ENCODE assay signal across 1 cellular context in genomic region chr17:44369414-44370023, GRCh38.
A peak's percentile ranks its signal among the peaks of the same experiment; 100 is the strongest.
TF ChIP-seq lines count a peak whose summit lies in the region.

No MANE protein-coding gene starts in this region.

TF ChIP-seq in HepG2, 621 proteins besides CTCF, POLR2A, EP300 and RAD21 (continued from another document and continues in another):
- TF ChIP-seq, protein P1, sequence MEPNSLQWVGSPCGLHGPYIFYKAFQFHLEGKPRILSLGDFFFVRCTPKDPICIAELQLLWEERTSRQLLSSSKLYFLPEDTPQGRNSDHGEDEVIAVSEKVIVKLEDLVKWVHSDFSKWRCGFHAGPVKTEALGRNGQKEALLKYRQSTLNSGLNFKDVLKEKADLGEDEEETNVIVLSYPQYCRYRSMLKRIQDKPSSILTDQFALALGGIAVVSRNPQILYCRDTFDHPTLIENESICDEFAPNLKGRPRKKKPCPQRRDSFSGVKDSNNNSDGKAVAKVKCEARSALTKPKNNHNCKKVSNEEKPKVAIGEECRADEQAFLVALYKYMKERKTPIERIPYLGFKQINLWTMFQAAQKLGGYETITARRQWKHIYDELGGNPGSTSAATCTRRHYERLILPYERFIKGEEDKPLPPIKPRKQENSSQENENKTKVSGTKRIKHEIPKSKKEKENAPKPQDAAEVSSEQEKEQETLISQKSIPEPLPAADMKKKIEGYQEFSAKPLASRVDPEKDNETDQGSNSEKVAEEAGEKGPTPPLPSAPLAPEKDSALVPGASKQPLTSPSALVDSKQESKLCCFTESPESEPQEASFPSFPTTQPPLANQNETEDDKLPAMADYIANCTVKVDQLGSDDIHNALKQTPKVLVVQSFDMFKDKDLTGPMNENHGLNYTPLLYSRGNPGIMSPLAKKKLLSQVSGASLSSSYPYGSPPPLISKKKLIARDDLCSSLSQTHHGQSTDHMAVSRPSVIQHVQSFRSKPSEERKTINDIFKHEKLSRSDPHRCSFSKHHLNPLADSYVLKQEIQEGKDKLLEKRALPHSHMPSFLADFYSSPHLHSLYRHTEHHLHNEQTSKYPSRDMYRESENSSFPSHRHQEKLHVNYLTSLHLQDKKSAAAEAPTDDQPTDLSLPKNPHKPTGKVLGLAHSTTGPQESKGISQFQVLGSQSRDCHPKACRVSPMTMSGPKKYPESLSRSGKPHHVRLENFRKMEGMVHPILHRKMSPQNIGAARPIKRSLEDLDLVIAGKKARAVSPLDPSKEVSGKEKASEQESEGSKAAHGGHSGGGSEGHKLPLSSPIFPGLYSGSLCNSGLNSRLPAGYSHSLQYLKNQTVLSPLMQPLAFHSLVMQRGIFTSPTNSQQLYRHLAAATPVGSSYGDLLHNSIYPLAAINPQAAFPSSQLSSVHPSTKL (CRISPR knock-in tag; IDR thresholded peaks at IDR 0.05), result peak; percentile 8; the same call in 1 of the 2 replicates
- TF ChIP-seq MIER3 (CRISPR knock-in tag; IDR thresholded peaks at IDR 0.05; ENCODE audit: borderline replicate concordance) (peak; percentile 66), ZNF816 (CRISPR knock-in tag; IDR thresholded peaks at IDR 0.05; ENCODE audit: borderline replicate concordance) (peak; percentile 59; the same call in 1 of the 2 replicates), ESRRA (CRISPR knock-in tag; IDR thresholded peaks at IDR 0.05; ENCODE audit: low read depth) (0 out of 2 replicates have a peak, but pooled peaks have one; percentile 17), KLF9 (CRISPR knock-in tag; IDR thresholded peaks at IDR 0.05; ENCODE audit: low read depth) (0 out of 2 replicates have a peak, but pooled peaks have one; percentile 55), ZBTB33 (CRISPR knock-in tag; IDR thresholded peaks at IDR 0.05) (peak; percentile 16; the same call in 1 of the 2 replicates), TARDBP (CRISPR knock-in tag; IDR thresholded peaks at IDR 0.05) (peak; percentile 40; the same call in 1 of the 2 replicates), ETV5 (CRISPR knock-in tag; IDR thresholded peaks at IDR 0.05; ENCODE audit: borderline replicate concordance) (0 out of 2 replicates have a peak, but pooled peaks have one; percentile 10), ZNF501 (CRISPR knock-in tag; IDR thresholded peaks at IDR 0.05) (peak; percentile 57; the same call in 1 of the 2 replicates), ZMYM4 (CRISPR knock-in tag; IDR thresholded peaks at IDR 0.05) (peak; percentile 100), SETDB1 (CRISPR knock-in tag; IDR thresholded peaks at IDR 0.05; ENCODE audit: borderline replicate concordance) (peak; percentile 80; the same call in 1 of the 2 replicates), ZNF350 (CRISPR knock-in tag; IDR thresholded peaks at IDR 0.05; ENCODE audit: borderline replicate concordance, low read depth) (peak; percentile 54), FOXK1 (CRISPR knock-in tag; IDR thresholded peaks at IDR 0.05; ENCODE audit: borderline replicate concordance, low read depth) (peak; percentile 70), THAP11 (CRISPR knock-in tag; IDR thresholded peaks at IDR 0.05) (peak; percentile 53; the same call in 1 of the 2 replicates), KAT8 (CRISPR knock-in tag; IDR thresholded peaks at IDR 0.05) (peak; percentile 41; the same call in 1 of the 2 replicates), ZNF883 (CRISPR knock-in tag; IDR thresholded peaks at IDR 0.05; ENCODE audit: not compliant biosample characterization) (peak; percentile 42), KLF16 (CRISPR knock-in tag; IDR thresholded peaks at IDR 0.05) (peak in 1 of 2 experiments; percentile 61; a peak in 1 of 4 replicates), SKI (IDR thresholded peaks at IDR 0.05; ENCODE audit: partially characterized antibody) (peak; percentile 78), ZNF580 (CRISPR knock-in tag; IDR thresholded peaks at IDR 0.05; ENCODE audit: borderline replicate concordance, low read depth) (peak; percentile 60; the same call in 1 of the 2 replicates), HDAC1 (CRISPR knock-in tag; IDR thresholded peaks at IDR 0.05) (peak; percentile 51), ZFY (CRISPR knock-in tag; IDR thresholded peaks at IDR 0.05) (0 out of 2 replicates have a peak, but pooled peaks have one; percentile 27), FOXK2 (IDR thresholded peaks at IDR 0.05) (peak; percentile 78), HMGXB4 (CRISPR knock-in tag; IDR thresholded peaks at IDR 0.05; ENCODE audit: borderline replicate concordance in 1 of 2, low read depth in 1 of 2) (peak in 1 of 2 experiments; percentile 33; a peak in 2 of 4 replicates), ZNF609 (CRISPR knock-in tag; IDR thresholded peaks at IDR 0.05; ENCODE audit: borderline replicate concordance) (peak; percentile 22; the same call in 1 of the 2 replicates)
- TF ChIP-seq, protein P2, sequence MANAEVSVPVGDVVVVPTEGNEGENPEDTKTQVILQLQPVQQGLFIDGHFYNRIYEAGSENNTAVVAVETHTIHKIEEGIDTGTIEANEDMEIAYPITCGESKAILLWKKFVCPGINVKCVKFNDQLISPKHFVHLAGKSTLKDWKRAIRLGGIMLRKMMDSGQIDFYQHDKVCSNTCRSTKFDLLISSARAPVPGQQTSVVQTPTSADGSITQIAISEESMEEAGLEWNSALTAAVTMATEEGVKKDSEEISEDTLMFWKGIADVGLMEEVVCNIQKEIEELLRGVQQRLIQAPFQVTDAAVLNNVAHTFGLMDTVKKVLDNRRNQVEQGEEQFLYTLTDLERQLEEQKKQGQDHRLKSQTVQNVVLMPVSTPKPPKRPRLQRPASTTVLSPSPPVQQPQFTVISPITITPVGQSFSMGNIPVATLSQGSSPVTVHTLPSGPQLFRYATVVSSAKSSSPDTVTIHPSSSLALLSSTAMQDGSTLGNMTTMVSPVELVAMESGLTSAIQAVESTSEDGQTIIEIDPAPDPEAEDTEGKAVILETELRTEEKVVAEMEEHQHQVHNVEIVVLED (CRISPR knock-in tag; IDR thresholded peaks at IDR 0.05; ENCODE audit: borderline replicate concordance), result peak; percentile 54; the same call in 1 of the 2 replicates
- TF ChIP-seq, protein P3, sequence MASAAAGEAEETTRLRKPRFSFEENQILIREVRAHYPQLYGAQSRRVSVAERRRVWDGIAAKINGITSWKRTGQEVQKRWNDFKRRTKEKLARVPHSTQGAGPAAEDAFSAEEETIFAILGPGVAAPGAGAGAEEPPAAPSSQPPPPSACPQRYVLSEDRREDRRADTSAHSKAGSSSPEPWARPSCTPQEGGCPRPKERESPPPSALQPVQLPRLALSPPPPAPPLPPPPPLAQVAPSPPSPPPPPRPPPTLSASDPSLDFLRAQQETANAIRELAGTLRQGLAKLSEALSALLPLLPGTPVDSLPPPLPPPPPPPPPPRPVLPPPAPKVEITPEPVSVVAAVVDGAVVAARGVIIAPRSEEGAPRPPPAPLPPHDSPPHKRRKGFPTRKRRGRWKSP (CRISPR knock-in tag; IDR thresholded peaks at IDR 0.05), result peak; percentile 38; the same call in 1 of the 2 replicates
- TF ChIP-seq, protein P4, sequence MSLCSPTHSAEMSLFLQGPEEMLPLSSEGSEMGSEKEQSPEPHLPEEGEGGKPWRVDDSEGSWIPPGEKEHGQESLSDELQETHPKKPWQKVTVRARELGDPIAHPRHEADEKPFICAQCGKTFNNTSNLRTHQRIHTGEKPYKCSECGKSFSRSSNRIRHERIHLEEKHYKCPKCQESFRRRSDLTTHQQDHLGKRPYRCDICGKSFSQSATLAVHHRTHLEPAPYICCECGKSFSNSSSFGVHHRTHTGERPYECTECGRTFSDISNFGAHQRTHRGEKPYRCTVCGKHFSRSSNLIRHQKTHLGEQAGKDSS (CRISPR knock-in tag; IDR thresholded peaks at IDR 0.05; ENCODE audit: borderline replicate concordance, low read depth), result peak; percentile 27; the same call in 1 of the 2 replicates
- TF ChIP-seq, protein P5, sequence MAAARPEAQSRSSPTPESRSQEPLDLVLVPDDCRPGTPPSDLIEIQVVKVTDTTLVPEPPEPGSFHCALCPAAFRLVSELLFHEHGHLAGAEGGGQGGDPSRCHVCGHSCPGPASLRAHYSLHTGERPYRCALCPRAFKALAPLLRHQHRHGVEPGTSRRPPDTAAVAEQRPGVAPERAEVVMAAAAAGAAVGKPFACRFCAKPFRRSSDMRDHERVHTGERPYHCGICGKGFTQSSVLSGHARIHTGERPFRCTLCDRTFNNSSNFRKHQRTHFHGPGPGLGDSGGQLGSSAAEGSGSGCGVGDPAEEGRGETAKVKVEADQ (CRISPR knock-in tag; IDR thresholded peaks at IDR 0.05; ENCODE audit: borderline replicate concordance), result peak; percentile 75
